1 cellular context compared by ENCODE assay signal in genomic region chrX:129773649-129774458, GRCh38.
TF ChIP-seq lines count a peak whose summit lies in the region.

No MANE protein-coding gene starts in this region.

TF ChIP-seq in HepG2, 621 proteins besides CTCF, POLR2A, EP300 and RAD21 (continued from another document and continues in another):
- TF ChIP-seq AHDC1 (CRISPR knock-in tag; IDR thresholded peaks at IDR 0.05; ENCODE audit: borderline replicate concordance) = no peak
- 0 out of 2 replicates have a peak, but pooled peaks have one; percentile 58 for TF ChIP-seq SP5 (CRISPR knock-in tag; IDR thresholded peaks at IDR 0.05; ENCODE audit: borderline replicate concordance, low read depth)
- TF ChIP-seq SMAD1 (CRISPR knock-in tag; IDR thresholded peaks at IDR 0.05; ENCODE audit: borderline replicate concordance, low read depth) = no peak
- no peak for TF ChIP-seq DNMT1 (CRISPR knock-in tag; IDR thresholded peaks at IDR 0.05)
- TF ChIP-seq ZBTB21 (CRISPR knock-in tag; IDR thresholded peaks at IDR 0.05) = no peak
- peak; percentile 74 for TF ChIP-seq ZNF629 (CRISPR knock-in tag; conservative IDR thresholded peaks at IDR 0.05)
- TF ChIP-seq ZBTB44 (CRISPR knock-in tag; IDR thresholded peaks at IDR 0.05) = no peak
- no peak for TF ChIP-seq TRIM24 (CRISPR knock-in tag; IDR thresholded peaks at IDR 0.05)
- no peak for TF ChIP-seq ZNF274 (CRISPR knock-in tag; IDR thresholded peaks at IDR 0.05)
- no peak for TF ChIP-seq ZBTB7A (CRISPR knock-in tag; IDR thresholded peaks at IDR 0.05)
- no peak for TF ChIP-seq NR2F6 (IDR thresholded peaks at IDR 0.05)
- no peak for TF ChIP-seq NR2F6 (CRISPR knock-in tag; IDR thresholded peaks at IDR 0.05)
- TF ChIP-seq ZBTB10 (CRISPR knock-in tag; IDR thresholded peaks at IDR 0.05; ENCODE audit: borderline replicate concordance) = no peak
- TF ChIP-seq ZNF75D (CRISPR knock-in tag; IDR thresholded peaks at IDR 0.05; ENCODE audit: borderline replicate concordance) = no peak
- TF ChIP-seq HDAC1 (CRISPR knock-in tag; IDR thresholded peaks at IDR 0.05) = no peak
- no peak for TF ChIP-seq POGZ (CRISPR knock-in tag; IDR thresholded peaks at IDR 0.05)
- no peak for TF ChIP-seq E2F1 (CRISPR knock-in tag; IDR thresholded peaks at IDR 0.05)
- TF ChIP-seq TSC22D2 (CRISPR knock-in tag; IDR thresholded peaks at IDR 0.05; ENCODE audit: borderline replicate concordance) = no peak
- no peak for TF ChIP-seq ZIK1 (CRISPR knock-in tag; IDR thresholded peaks at IDR 0.05; ENCODE audit: borderline replicate concordance, low read depth)
- peak; percentile 51 for TF ChIP-seq GATAD2A (CRISPR knock-in tag; IDR thresholded peaks at IDR 0.05)
- no peak for TF ChIP-seq ZNF264 (CRISPR knock-in tag; IDR thresholded peaks at IDR 0.05)
- TF ChIP-seq MTF1 (CRISPR knock-in tag; IDR thresholded peaks at IDR 0.05) = no peak
- TF ChIP-seq ZNF749 (CRISPR knock-in tag; IDR thresholded peaks at IDR 0.05; ENCODE audit: borderline replicate concordance) = no peak
- TF ChIP-seq ZNF83 (CRISPR knock-in tag; IDR thresholded peaks at IDR 0.05; ENCODE audit: borderline replicate concordance) = no peak
- TF ChIP-seq ZNF280B (CRISPR knock-in tag; IDR thresholded peaks at IDR 0.05; ENCODE audit: borderline replicate concordance) = no peak
- TF ChIP-seq NRL (CRISPR knock-in tag; IDR thresholded peaks at IDR 0.05; ENCODE audit: borderline replicate concordance) = no peak
- TF ChIP-seq FOSL1 (CRISPR knock-in tag; IDR thresholded peaks at IDR 0.05; ENCODE audit: borderline replicate concordance) = peak; percentile 39; the same call in 1 of the 2 replicates
- TF ChIP-seq GTF2F1 (IDR thresholded peaks at IDR 0.05; ENCODE audit: low read length) = no peak
- no peak for TF ChIP-seq ASH2L (IDR thresholded peaks at IDR 0.05; ENCODE audit: insufficient read length, low read depth, low read length)
- TF ChIP-seq U2AF1 (optimal IDR thresholded peaks at IDR 0.05; ENCODE audit: low read depth, low read length) = no peak
- TF ChIP-seq NFE2L2 (IDR thresholded peaks at IDR 0.05; ENCODE audit: low read length) = no peak
- peak; percentile 83 for TF ChIP-seq PAXIP1 (CRISPR knock-in tag; conservative IDR thresholded peaks at IDR 0.05)
- no peak for TF ChIP-seq ZFYVE20 (CRISPR knock-in tag; IDR thresholded peaks at IDR 0.05; ENCODE audit: borderline replicate concordance, low read depth)
- TF ChIP-seq LCORL (IDR thresholded peaks at IDR 0.05) = no peak
- peak; percentile 21; the same call in 1 of the 2 replicates for TF ChIP-seq LCORL (CRISPR knock-in tag; IDR thresholded peaks at IDR 0.05)
- no peak for TF ChIP-seq ZSCAN25 (CRISPR knock-in tag; IDR thresholded peaks at IDR 0.05)
- TF ChIP-seq JUND (CRISPR knock-in tag; IDR thresholded peaks at IDR 0.05) = 0 out of 2 replicates have a peak, but pooled peaks have one; percentile 22
- TF ChIP-seq SATB2 (CRISPR knock-in tag; IDR thresholded peaks at IDR 0.05) = no peak
- TF ChIP-seq PRDM15 (CRISPR knock-in tag; IDR thresholded peaks at IDR 0.05) = peak; percentile 88
- no peak for TF ChIP-seq SOX13 (IDR thresholded peaks at IDR 0.05)
- TF ChIP-seq SOX13 (CRISPR knock-in tag; conservative IDR thresholded peaks at IDR 0.05 in 1 of 2, IDR thresholded peaks at IDR 0.05 in 1 of 2) = peak in 1 of 2 experiments; percentile 48; a peak in 1 of 4 replicates
- TF ChIP-seq NFYC (CRISPR knock-in tag; IDR thresholded peaks at IDR 0.05) = no peak
- no peak for TF ChIP-seq ZNF101 (CRISPR knock-in tag; IDR thresholded peaks at IDR 0.05; ENCODE audit: borderline replicate concordance, low read depth)
- TF ChIP-seq HNF4G (IDR thresholded peaks at IDR 0.05; ENCODE audit: borderline replicate concordance, low read depth, low read length) = peak; percentile 58; the same call in 1 of the 2 replicates
- TF ChIP-seq HNF4G (CRISPR knock-in tag; IDR thresholded peaks at IDR 0.05; ENCODE audit: borderline replicate concordance, low read depth) = no peak
